Comparison of ENCODE assay signal across 16 cellular contexts in the genomic region with DNA sequence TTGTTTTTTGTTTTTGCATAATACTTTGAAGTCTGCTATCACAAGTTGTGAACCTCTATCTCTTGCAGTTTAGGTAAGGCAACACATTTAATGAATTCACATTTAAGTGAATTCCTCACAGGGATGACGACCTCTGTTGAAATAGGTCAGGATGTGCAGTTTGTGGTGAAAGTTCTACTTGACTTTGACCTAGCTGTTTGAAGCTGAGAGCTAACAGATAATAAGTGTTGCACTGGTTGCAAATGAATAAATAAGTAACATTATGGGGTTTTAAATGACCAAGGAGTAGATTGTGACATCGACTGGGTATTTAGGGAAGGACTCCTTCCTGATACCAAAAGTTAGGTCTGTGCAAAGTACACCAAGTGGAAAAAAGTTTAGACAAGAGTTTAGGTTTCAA.
"Had no signal": no experiment of that assay in that cellular context is flagged by ENCODE, and none has a peak within 500 bp of the region (broad histone marks: within the 10 kb centered on the region; RNA-seq: fewer than 3 reads in every experiment).

No MANE protein-coding gene starts in this region.

- H3K9me3 ChIP-seq: body of pancreas, ovary, thoracic aorta had no signal

- H3K27me3 ChIP-seq: body of pancreas, esophagus squamous epithelium, ovary had no signal

- H3K27ac Mint-ChIP-seq: activated CD4-positive, alpha-beta T cell treated with anti-CD3 and anti-CD28 coated beads, Interleukin-2, amount 10 ng/mL, durations not matched to agents 24 days and 14 days had no signal

- H3K4me1 ChIP-seq: esophagus squamous epithelium had no signal

- H3K27ac ChIP-seq: body of pancreas, coronary artery, esophagus squamous epithelium, ovary, thoracic aorta had no signal

- H3K4me1 Mint-ChIP-seq: activated CD4-positive, alpha-beta T cell treated with anti-CD3 and anti-CD28 coated beads, Interleukin-2, amount 10 ng/mL, durations not matched to agents 24 days and 14 days; naive B cell had no signal

- H3K36me3 ChIP-seq: ovary had no signal

- H3K27me3 Mint-ChIP-seq: activated CD4-positive, alpha-beta T cell treated with anti-CD3 and anti-CD28 coated beads, Interleukin-2, amount 10 ng/mL, durations not matched to agents 24 days and 14 days; naive B cell had no signal

- ATAC-seq: body of pancreas, left colon had no signal

- DNase-seq: activated CD4-positive, alpha-beta T cell treated with anti-CD3 and anti-CD28 coated beads, Interleukin-2, amount 10 ng/mL, durations not matched to agents 24 days and 14 days; activated CD4-positive, CD25-positive, alpha-beta regulatory T cell; activated naive CD4-positive, alpha-beta T cell treated with Interleukin-2 at 50 U/mL for 16 hours; amygdala; body of pancreas; central memory CD4-positive, alpha-beta T cell; esophagus squamous epithelium; glutamatergic neuron; left colon; naive B cell; ovary; stimulated activated CD4-positive, alpha-beta T cell treated with anti-CD3 and anti-CD28 coated beads, Interleukin-12 subunit alpha, Interleukin-12 subunit beta, amount 100 ng/mL, for 4 hours; stimulated activated CD4-positive, alpha-beta T cell treated with anti-CD3 and anti-CD28 coated beads, Interleukin-2, amount 100 ng/mL, for 24 hours; SW 1271 had no signal

- H3K4me3 Mint-ChIP-seq: activated CD4-positive, alpha-beta T cell treated with anti-CD3 and anti-CD28 coated beads, Interleukin-2, amount 10 ng/mL, durations not matched to agents 24 days and 14 days; naive B cell had no signal

- H3K4me3 ChIP-seq: body of pancreas, coronary artery, esophagus squamous epithelium, ovary, thoracic aorta had no signal
